13 cellular contexts compared by ENCODE assay signal in the genomic region with DNA sequence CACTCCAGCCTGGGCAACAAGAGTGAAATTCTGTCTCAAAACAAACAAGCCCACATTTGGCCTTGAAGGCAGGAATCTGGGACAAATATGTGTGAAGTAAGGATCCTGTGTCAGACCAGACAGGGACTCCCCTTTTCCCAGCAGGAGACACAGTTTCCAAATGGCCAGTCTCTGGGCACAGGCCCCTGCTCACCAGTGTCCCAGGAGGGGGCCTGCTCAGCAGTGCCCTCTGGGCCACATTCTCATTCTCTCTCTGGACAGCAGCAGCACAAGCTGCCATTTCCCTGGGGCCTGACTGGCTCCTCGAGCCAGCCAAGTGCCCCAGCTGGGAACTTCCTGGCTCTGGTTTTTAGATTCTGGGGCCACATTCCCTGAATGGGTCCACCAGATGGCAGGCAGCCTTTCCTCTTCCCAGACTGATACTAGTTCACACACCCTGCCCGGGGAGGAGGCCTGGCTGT. TPM values are rescaled to one million over a fixed set of nuclear protein-coding genes. Genes with fewer than 3 reads are reported as not detected.
A peak's percentile ranks its signal among the peaks of the same experiment; 100 is the strongest.
DNase-seq lines count a peak whose midpoint lies in the region; ATAC-seq, FAIRE-seq and TF ChIP-seq lines count a peak whose summit lies in the region.
"Had no signal": no experiment of that assay in that cellular context is flagged by ENCODE, and none has a peak within 500 bp of the region (broad histone marks: within the 10 kb centered on the region; RNA-seq: fewer than 3 reads in every experiment).

No MANE protein-coding gene starts in this region.

- FAIRE-seq in H1 (lab: Jason Lieb, UNC) (no peak), GM12892 (lab: Jason Lieb, UNC) (no peak)
- FAIRE-seq: frontal cortex, small intestine had no signal

- no peak for TF ChIP-seq EP300 in H1 (IDR thresholded peaks at IDR 0.05; ENCODE audit: borderline replicate concordance in 1 of 2, low read depth in 2 of 2, low read length in 2 of 2)

- TF ChIP-seq POLR2A in H1 (IDR thresholded peaks at IDR 0.05; ENCODE audit: control extremely low read depth in 1 of 2, low read depth in 2 of 2, low read length in 2 of 2) = no peak
- no peak for TF ChIP-seq POLR2A in GM12892 (IDR thresholded peaks at IDR 0.05; ENCODE audit: low read depth, low read length)

- no peak overlapping the region for H4K5ac ChIP-seq in H1 (ENCODE audit: insufficient read length, low read depth, low read length)

- peak; percentile 57 for DNase-seq in A172 (ENCODE audit: low spot score)
- DNase-seq in M059J (ENCODE audit: low read depth) = peak; percentile 17
- DNase-seq in H1 (ENCODE audit: low read depth in 1 of 2, low spot score in 2 of 2) = peak in 1 of 2 experiments; percentile 57
- DNase-seq in midbrain (lab: John Stamatoyannopoulos, UW) = peak; percentile 53
- DNase-seq in activated CD4-positive, alpha-beta T cell treated with anti-CD3 and anti-CD28 coated beads, Interleukin-2, amount 50 U/mL, for 48 hours = no peak
- DNase-seq in GM12892 (ENCODE audit: insufficient read length) = no peak
- DNase-seq: CD4-positive, alpha-beta T cell; NCI-H510A; small intestine; uterus had no signal

- no peak overlapping the region for H3K4me2 ChIP-seq in H1 (ENCODE audit: insufficient read depth in 1 of 2, low read depth in 2 of 2, low read length in 2 of 2)

- H4K8ac ChIP-seq in H1 (ENCODE audit: extremely low read depth, insufficient read depth, low read length) = no peak overlapping the region

- H3K4me3 ChIP-seq in H1 (ENCODE audit: extremely low read depth in 1 of 4, insufficient read depth in 2 of 4, low read depth in 3 of 4, low read length in 4 of 4) = no peak overlapping the region
- H3K4me3 ChIP-seq: uterus had no signal

- 89% methylated on average over 2 of the region's 2 CpGs; no CpG with 5 or more reads in 1 of the 2 experiments for WGBS in H1 (ENCODE audit: extremely low coverage in 1 of 2, insufficient coverage in 1 of 2, insufficient read length in 1 of 2, insufficient replicate concordance in 2 of 2, low coverage in 1 of 2, low lambda C conversion rate in 2 of 2, missing lambda C conversion rate in 1 of 2), 2 experiments

- H3K4ac ChIP-seq in H1 (replicated peaks; ENCODE audit: insufficient read length, low read depth, low read length) = no peak overlapping the region

- TF ChIP-seq RAD21 in H1 (IDR thresholded peaks at IDR 0.05 in 1 of 2, conservative IDR thresholded peaks at IDR 0.05 in 1 of 2; ENCODE audit: low read depth in 2 of 2, low read length in 2 of 2) = peak in 1 of 2 experiments; percentile 15; a peak in 1 of 4 replicates

- H3K79me1 ChIP-seq in H1 (ENCODE audit: low read depth, low read length) = no peaks in the 10 kb centered on the region

- H2BK5ac ChIP-seq in H1 (ENCODE audit: low read depth, low read length) = no peak overlapping the region

- no peak overlapping the region for H2AK5ac ChIP-seq in H1 (ENCODE audit: low read depth, low read length)

- H3K27me3 ChIP-seq in H1 (replicated peaks in 1 of 4; ENCODE audit: control insufficient read depth in 3 of 4, extremely low read depth in 1 of 4, insufficient read depth in 3 of 4, low read length in 3 of 4) = no peaks in the 10 kb centered on the region
- H3K27me3 ChIP-seq: uterus had no signal

- no peaks in the 10 kb centered on the region for H3K9me3 ChIP-seq in H1 (ENCODE audit: insufficient read depth in 2 of 2, low read depth in 1 of 2, low read length in 1 of 2)
- H3K9me3 ChIP-seq: uterus had no signal

- no peaks in the 10 kb centered on the region for H3K4me1 ChIP-seq in H1 (replicated peaks in 1 of 4; ENCODE audit: control insufficient read depth in 3 of 4, insufficient read depth in 4 of 4, low read length in 3 of 4)
- H3K4me1 ChIP-seq: uterus had no signal

- no peak overlapping the region for H3K23ac ChIP-seq in H1 (ENCODE audit: insufficient read length)

- no peak overlapping the region for H3K18ac ChIP-seq in H1 (ENCODE audit: extremely low read depth, low read length)

- H4K20me1 ChIP-seq in H1 (replicated peaks in 1 of 2; ENCODE audit: control insufficient read depth in 1 of 2, insufficient read depth in 2 of 2, low read length in 2 of 2) = peaks cover 5% of the 10 kb centered on the region in 2 experiments

- H2AFZ ChIP-seq in H1 (ENCODE audit: low read length) = no peak overlapping the region

- no peak overlapping the region for H2BK12ac ChIP-seq in H1 (ENCODE audit: low read depth, low read length)

- H2BK15ac ChIP-seq in H1 (ENCODE audit: low read length) = no peak overlapping the region

- no peaks in the 10 kb centered on the region for H3K79me2 ChIP-seq in H1 (ENCODE audit: control insufficient read depth in 1 of 2, insufficient read depth in 2 of 2, low read length in 2 of 2)

- ATAC-seq in HG03521 (IDR thresholded peaks at IDR 0.05; ENCODE audit: unreplicated experiment) (no peak), HG03354 (IDR thresholded peaks at IDR 0.05; ENCODE audit: poor library complexity, severe bottlenecking, unreplicated experiment) (no peak)

- H2BK120ac ChIP-seq in H1 (replicated peaks; ENCODE audit: low read depth, low read length) = no peak overlapping the region

- no peak overlapping the region for H4K91ac ChIP-seq in H1 (replicated peaks; ENCODE audit: insufficient read length, low read length)

- CTCF ChIA-PET in H1 (lab: Charles Lee; ENCODE audit: partially characterized antibody) = interaction anchor here (0.7 to 8.8 kb wide), 15 partner anchors 9 to 113 kb away, joined by 3 to 135 read pairs (median 5); a partner anchor contains a TSS

- POLR2A ChIA-PET in H1 (lab: Charles Lee; ENCODE audit: partially characterized antibody) = interaction anchor here (0.9 to 2.7 kb wide), 9 partner anchors 11 to 85 kb away, joined by 3 to 11 read pairs (median 5); no protein-coding TSS in a partner anchor

- H3K56ac ChIP-seq in H1 (replicated peaks; ENCODE audit: insufficient read length, low read depth, low read length) = no peak overlapping the region

- TF ChIP-seq CTCF in H1 (IDR thresholded peaks at IDR 0.05; ENCODE audit: control extremely low read depth in 1 of 3, insufficient read depth in 1 of 3, low read depth in 1 of 3, low read length in 3 of 3) = peak; percentile 8 to 20 (median 12); a peak in 3 of 4 replicates

- no peak overlapping the region for H3K27ac ChIP-seq in H1 (ENCODE audit: low read depth, low read length)
- H3K27ac ChIP-seq: uterus had no signal

- no peak overlapping the region for H3K9ac ChIP-seq in H1 (replicated peaks in 1 of 4; ENCODE audit: extremely low read depth in 1 of 4, low read depth in 3 of 4, low read length in 3 of 4)

- no peak overlapping the region for H3K14ac ChIP-seq in H1 (ENCODE audit: insufficient read length)

- H2BK20ac ChIP-seq in H1 (ENCODE audit: low read length) = no peak overlapping the region

- 0 out of 2 replicates have a peak, but pooled peaks cover 3% of the 10 kb centered on the region for H3K23me2 ChIP-seq in H1 (ENCODE audit: low read depth, low read length)

- peaks cover 4 to 18% (median 9%) of the 10 kb centered on the region in 4 experiments; a peak in 5 of 8 replicates for H3K36me3 ChIP-seq in H1 (ENCODE audit: control insufficient read depth in 2 of 4, insufficient read depth in 4 of 4, low read length in 3 of 4)
- H3K36me3 ChIP-seq: uterus had no signal

TF ChIP-seq in H1, 55 proteins besides CTCF, POLR2A, EP300 and RAD21:
- TF ChIP-seq CBX8 (IDR thresholded peaks at IDR 0.05; ENCODE audit: borderline replicate concordance, low read depth, low read length) (no peak), SIX5 (IDR thresholded peaks at IDR 0.05; ENCODE audit: low read depth, low read length) (no peak), JUND (IDR thresholded peaks at IDR 0.05; ENCODE audit: low read length) (no peak), TEAD4 (IDR thresholded peaks at IDR 0.05; ENCODE audit: low read depth, low read length) (no peak), RBBP5 (IDR thresholded peaks at IDR 0.05; ENCODE audit: borderline replicate concordance, low read depth, low read length) (no peak), TAF1 (IDR thresholded peaks at IDR 0.05; ENCODE audit: low read depth, low read length) (no peak), GABPA (IDR thresholded peaks at IDR 0.05; ENCODE audit: borderline replicate concordance, insufficient read depth, low read length) (no peak), TCF12 (IDR thresholded peaks at IDR 0.05; ENCODE audit: low read depth, low read length) (no peak), FOSL1 (IDR thresholded peaks at IDR 0.05; ENCODE audit: insufficient read depth, low read depth, low read length) (no peak), SRF (IDR thresholded peaks at IDR 0.05; ENCODE audit: low read depth, low read length) (no peak), KDM1A (IDR thresholded peaks at IDR 0.05; ENCODE audit: borderline replicate concordance, low read length) (no peak), BRCA1 (IDR thresholded peaks at IDR 0.05; ENCODE audit: low read depth, low read length) (no peak), CEBPB (IDR thresholded peaks at IDR 0.05; ENCODE audit: low read depth, low read length) (no peak)
- TF ChIP-seq, protein P1, sequence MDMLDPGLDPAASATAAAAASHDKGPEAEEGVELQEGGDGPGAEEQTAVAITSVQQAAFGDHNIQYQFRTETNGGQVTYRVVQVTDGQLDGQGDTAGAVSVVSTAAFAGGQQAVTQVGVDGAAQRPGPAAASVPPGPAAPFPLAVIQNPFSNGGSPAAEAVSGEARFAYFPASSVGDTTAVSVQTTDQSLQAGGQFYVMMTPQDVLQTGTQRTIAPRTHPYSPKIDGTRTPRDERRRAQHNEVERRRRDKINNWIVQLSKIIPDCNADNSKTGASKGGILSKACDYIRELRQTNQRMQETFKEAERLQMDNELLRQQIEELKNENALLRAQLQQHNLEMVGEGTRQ (IDR thresholded peaks at IDR 0.05; ENCODE audit: low read length) = no peak
- TF ChIP-seq, protein P2, sequence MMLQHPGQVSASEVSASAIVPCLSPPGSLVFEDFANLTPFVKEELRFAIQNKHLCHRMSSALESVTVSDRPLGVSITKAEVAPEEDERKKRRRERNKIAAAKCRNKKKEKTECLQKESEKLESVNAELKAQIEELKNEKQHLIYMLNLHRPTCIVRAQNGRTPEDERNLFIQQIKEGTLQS (IDR thresholded peaks at IDR 0.05; ENCODE audit: insufficient read depth, low read depth, low read length) = no peak

RNA-seq across cellular contexts. Expression of a gene that starts 11.7 kb away (rescaled TPM):
- 4.3 and 9.1 TPM in 2 replicates for total RNA-seq in A172 (2014; rRNA removed; shearing (Covaris generic))
- total RNA-seq in M059J (2014; rRNA removed; shearing (Covaris generic)) = 1.5 and 3.2 TPM in 2 replicates
- 16.3 and 17.3 TPM in 2 replicates for total RNA-seq in H1 (2021; fragmentation: NEBNext Ultra II Directional; extraction: Animal tissue kit (Norgen Biotek cat#: 25700))
- polyA plus RNA-seq in H1 (2011; rRNA removed) = 5.0 and 9.0 TPM in 2 replicates
- 6.1 TPM for polyA plus RNA-seq in H1 (2011; cell fraction: cytosol; rRNA removed)
- 12.8 TPM for polyA plus RNA-seq in H1 (2011; cell fraction: nucleus; rRNA removed)
- 10.9 to 15.7 TPM (median 13.9 TPM) in 4 replicates for polyA plus RNA-seq in H1 (2012, experiment 1 of 2)
- 7.1 TPM for polyA plus RNA-seq in H1 (2012, experiment 2 of 2)
- 12.5 TPM for polyA plus RNA-seq in H1 (2013, experiment 1 of 2)
- polyA plus RNA-seq in H1 (2013, experiment 2 of 2) = 10.8 TPM
- polyA minus RNA-seq in H1 (2011; rRNA and poly(A)+ RNA removed) = 3.2 and 4.2 TPM in 2 replicates
- 8.7 TPM for polyA minus RNA-seq in H1 (2011; cell fraction: cytosol; rRNA and poly(A)+ RNA removed)
- 6.2 TPM for polyA minus RNA-seq in H1 (2011; cell fraction: nucleus; rRNA and poly(A)+ RNA removed)
- 4.7 TPM for polyA plus RNA-seq in GM12892 (2012; ENCODE audit: missing spikeins)

Comparison
In these comparisons a context has a peak if more than half of its experiments do, and no peak if none do; other contexts are left out.
1. DNase-seq: peak in A172 (single experiment), M059J (single experiment) and midbrain (single experiment); none in activated CD4-positive, alpha-beta T cell treated with anti-CD3 and anti-CD28 coated beads, Interleukin-2, amount 50 U/mL, for 48 hours (0 of 2) and GM12892 (single experiment).